In the genomic region with DNA sequence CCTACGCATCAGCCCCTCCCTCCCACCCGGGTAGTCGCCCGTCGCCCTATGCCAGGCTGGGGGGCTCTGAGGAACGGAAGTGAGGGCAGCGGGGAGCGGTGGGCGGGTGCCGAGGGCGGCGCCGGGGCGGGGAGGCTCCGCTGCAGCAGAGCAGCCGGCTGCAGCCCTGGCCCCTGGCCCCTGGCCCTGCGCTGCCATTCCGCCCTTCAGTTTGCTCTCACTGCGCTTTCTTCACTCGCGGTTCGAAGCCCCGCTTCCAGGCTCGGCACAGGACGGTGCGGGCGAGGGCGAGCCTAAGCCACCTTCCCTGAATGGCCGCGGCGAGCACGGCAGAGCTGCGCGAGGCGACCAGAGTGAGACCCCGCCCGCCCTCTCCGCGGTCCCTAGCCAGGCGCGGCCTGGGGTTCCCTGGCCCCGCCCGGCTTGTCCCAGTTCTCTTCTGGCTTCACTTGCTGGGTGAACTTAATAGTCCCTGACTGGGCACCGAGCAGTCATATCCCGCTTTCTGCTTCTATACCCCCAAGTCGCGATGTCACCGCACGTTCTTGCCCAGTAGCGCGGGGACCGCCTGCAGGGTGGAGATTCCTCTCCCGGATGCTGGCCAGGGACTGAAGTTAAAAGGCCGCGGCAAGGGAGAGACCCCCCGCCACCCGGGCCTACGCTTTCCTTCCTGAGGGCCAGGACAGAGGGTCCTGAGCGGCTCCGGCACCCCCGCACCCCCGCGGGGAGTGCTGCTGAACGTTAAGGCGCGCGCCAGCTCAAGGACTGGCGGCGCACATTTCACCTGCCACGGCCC, we compare ENCODE assay signal across 2 cellular contexts.
TF ChIP-seq lines count a peak whose summit lies in the region.

No MANE protein-coding gene starts in this region.

TF ChIP-seq in HCT116, 20 proteins besides CTCF, POLR2A, EP300 and RAD21:
- TF ChIP-seq SP1 (IDR thresholded peaks at IDR 0.05; ENCODE audit: low read depth) (no peak; the same call in 1 of the 2 replicates), CEBPB (IDR thresholded peaks at IDR 0.05; ENCODE audit: low read depth) (no peak), REST (IDR thresholded peaks at IDR 0.05; ENCODE audit: low read depth) (no peak), JUND (IDR thresholded peaks at IDR 0.05) (no peak), SIN3A (IDR thresholded peaks at IDR 0.05; ENCODE audit: low read depth) (no peak; the same call in 1 of the 2 replicates), TCF7L2 (IDR thresholded peaks at IDR 0.05; ENCODE audit: borderline replicate concordance, extremely low read depth, insufficient read depth, insufficient read length) (no peak), EZH2phosphoT487 (IDR thresholded peaks at IDR 0.05; ENCODE audit: borderline replicate concordance) (no peak), ZFX (IDR thresholded peaks at IDR 0.05) (peak; percentile 30; the same call in 1 of the 2 replicates), EZH2 (IDR thresholded peaks at IDR 0.05) (no peak), CBX3 (IDR thresholded peaks at IDR 0.05; ENCODE audit: low read depth) (peak; percentile 17; the same call in 1 of the 2 replicates), ATF3 (IDR thresholded peaks at IDR 0.05) (no peak), SRF (IDR thresholded peaks at IDR 0.05; ENCODE audit: low read depth) (no peak)
- TF ChIP-seq, protein P1, sequence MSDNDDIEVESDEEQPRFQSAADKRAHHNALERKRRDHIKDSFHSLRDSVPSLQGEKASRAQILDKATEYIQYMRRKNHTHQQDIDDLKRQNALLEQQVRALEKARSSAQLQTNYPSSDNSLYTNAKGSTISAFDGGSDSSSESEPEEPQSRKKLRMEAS (IDR thresholded peaks at IDR 0.05) = no peak
- TF ChIP-seq, protein P2, sequence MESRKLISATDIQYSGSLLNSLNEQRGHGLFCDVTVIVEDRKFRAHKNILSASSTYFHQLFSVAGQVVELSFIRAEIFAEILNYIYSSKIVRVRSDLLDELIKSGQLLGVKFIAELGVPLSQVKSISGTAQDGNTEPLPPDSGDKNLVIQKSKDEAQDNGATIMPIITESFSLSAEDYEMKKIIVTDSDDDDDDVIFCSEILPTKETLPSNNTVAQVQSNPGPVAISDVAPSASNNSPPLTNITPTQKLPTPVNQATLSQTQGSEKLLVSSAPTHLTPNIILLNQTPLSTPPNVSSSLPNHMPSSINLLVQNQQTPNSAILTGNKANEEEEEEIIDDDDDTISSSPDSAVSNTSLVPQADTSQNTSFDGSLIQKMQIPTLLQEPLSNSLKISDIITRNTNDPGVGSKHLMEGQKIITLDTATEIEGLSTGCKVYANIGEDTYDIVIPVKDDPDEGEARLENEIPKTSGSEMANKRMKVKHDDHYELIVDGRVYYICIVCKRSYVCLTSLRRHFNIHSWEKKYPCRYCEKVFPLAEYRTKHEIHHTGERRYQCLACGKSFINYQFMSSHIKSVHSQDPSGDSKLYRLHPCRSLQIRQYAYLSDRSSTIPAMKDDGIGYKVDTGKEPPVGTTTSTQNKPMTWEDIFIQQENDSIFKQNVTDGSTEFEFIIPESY (IDR thresholded peaks at IDR 0.05; ENCODE audit: extremely low read depth, insufficient replicate concordance, low read length) = no peak

TF ChIP-seq in GM12878, 131 proteins besides CTCF, POLR2A, EP300 and RAD21:
- TF ChIP-seq SMARCA5 (IDR thresholded peaks at IDR 0.05) (0 out of 2 replicates have a peak, but pooled peaks have one; percentile 15), HSF1 (IDR thresholded peaks at IDR 0.05; ENCODE audit: low read depth, low read length) (no peak), KLF5 (IDR thresholded peaks at IDR 0.05; ENCODE audit: partially characterized antibody) (no peak), NR2F1 (conservative IDR thresholded peaks at IDR 0.05) (peak; percentile 32; the same call in 1 of the 2 replicates)
